26 cellular contexts compared by ENCODE assay signal in genomic region chr6:149089508-149089907, GRCh38.
DNase-seq lines count a peak whose midpoint lies in the region; ATAC-seq and TF ChIP-seq lines count a peak whose summit lies in the region.
"Had no signal": no experiment of that assay in that cellular context is flagged by ENCODE, and none has a peak within 500 bp of the region (broad histone marks: within the 10 kb centered on the region; RNA-seq: fewer than 3 reads in every experiment).

No MANE protein-coding gene starts in this region.

- H3K36me3 ChIP-seq in WERI-Rb-1: no peaks in the 10 kb centered on the region
- H3K36me3 ChIP-seq in hepatocyte (replicated peaks; ENCODE audit: insufficient read depth, low read depth): no peaks in the 10 kb centered on the region
- H3K36me3 ChIP-seq: HAP-1, SJSA1, thyroid gland had no signal

- ATAC-seq in stimulated activated naive CD8-positive, alpha-beta T cell treated with anti-CD3 and anti-CD28 coated beads, Interleukin-15, amount 100 ng/mL, for 72 hours: peak; percentile 42
- ATAC-seq in stimulated activated naive CD8-positive, alpha-beta T cell treated with anti-CD3 and anti-CD28 coated beads, Interleukin-15, Interleukin-2, amounts not matched to agents 100 U/mL and 50 U/mL, for 24 hours: no peak
- ATAC-seq in HG02870 (IDR thresholded peaks at IDR 0.05; ENCODE audit: unreplicated experiment): no peak
- ATAC-seq: naive thymus-derived CD4-positive, alpha-beta T cell; stimulated activated memory B cell treated with anti-CD40 and anti-IgM and Interleukin-4, amounts not matched to agents 10 μg/mL and 1 μg/mL and 100 μg/mL, for 72 hours had no signal

- no peaks in the 10 kb centered on the region for H3K27me3 Mint-ChIP-seq in stimulated activated naive CD8-positive, alpha-beta T cell treated with anti-CD3 and anti-CD28 coated beads, Interleukin-15, amount 100 ng/mL, for 72 hours
- H3K27me3 Mint-ChIP-seq: activated CD4-positive, alpha-beta T cell treated with anti-CD3 and anti-CD28 coated beads, Interleukin-2, amount 10 ng/mL, durations not matched to agents 7 days and 5 days; naive thymus-derived CD4-positive, alpha-beta T cell; stimulated activated memory B cell treated with anti-CD40 and anti-IgM and Interleukin-4, amounts not matched to agents 10 μg/mL and 1 μg/mL and 100 μg/mL, for 72 hours had no signal

- peaks cover 64% of the 10 kb centered on the region for H3K4me1 Mint-ChIP-seq in stimulated activated naive CD8-positive, alpha-beta T cell treated with anti-CD3 and anti-CD28 coated beads, Interleukin-15, amount 100 ng/mL, for 72 hours

- H3K9me3 Mint-ChIP-seq in stimulated activated naive CD8-positive, alpha-beta T cell treated with anti-CD3 and anti-CD28 coated beads, Interleukin-15, amount 100 ng/mL, for 72 hours: peaks cover 0 to 4% of the 10 kb centered on the region in 2 donors
- H3K9me3 Mint-ChIP-seq: naive thymus-derived CD4-positive, alpha-beta T cell; stimulated activated memory B cell treated with anti-CD40 and anti-IgM and Interleukin-4, amounts not matched to agents 10 μg/mL and 1 μg/mL and 100 μg/mL, for 72 hours had no signal

- H4K20me1 ChIP-seq in hepatocyte (ENCODE audit: insufficient read depth, poor library complexity, severe bottlenecking): no peaks in the 10 kb centered on the region

- no peaks in the 10 kb centered on the region for H3K4me1 ChIP-seq in hepatocyte (ENCODE audit: insufficient read depth)
- H3K4me1 ChIP-seq: parathyroid adenoma had no signal

- TF ChIP-seq CTCF in WERI-Rb-1 (IDR thresholded peaks at IDR 0.05; ENCODE audit: low read depth, low read length) (peak; percentile 43), hepatocyte (IDR thresholded peaks at IDR 0.05; ENCODE audit: poor library complexity) (peak; percentile 12)

- WGBS in hepatocyte (ENCODE audit: low lambda C conversion rate, missing lambda C conversion rate): 72% methylated on average over 8 of the region's 8 CpGs

- no peaks in the 10 kb centered on the region for H3K9me2 ChIP-seq in hepatocyte (replicated peaks; ENCODE audit: insufficient read depth)

- no peak overlapping the region for H3K4me3 Mint-ChIP-seq in stimulated activated naive CD8-positive, alpha-beta T cell treated with anti-CD3 and anti-CD28 coated beads, Interleukin-15, amount 100 ng/mL, for 72 hours
- H3K4me3 Mint-ChIP-seq: activated CD4-positive, alpha-beta T cell treated with anti-CD3 and anti-CD28 coated beads, Interleukin-2, amount 10 ng/mL, durations not matched to agents 7 days and 5 days; naive thymus-derived CD4-positive, alpha-beta T cell; stimulated activated memory B cell treated with anti-CD40 and anti-IgM and Interleukin-4, amounts not matched to agents 10 μg/mL and 1 μg/mL and 100 μg/mL, for 72 hours had no signal

- no peak overlapping the region for H3K27ac Mint-ChIP-seq in stimulated activated naive CD8-positive, alpha-beta T cell treated with anti-CD3 and anti-CD28 coated beads, Interleukin-15, amount 100 ng/mL, for 72 hours
- H3K27ac Mint-ChIP-seq: activated CD4-positive, alpha-beta T cell treated with anti-CD3 and anti-CD28 coated beads, Interleukin-2, amount 10 ng/mL, durations not matched to agents 7 days and 5 days; stimulated activated memory B cell treated with anti-CD40 and anti-IgM and Interleukin-4, amounts not matched to agents 10 μg/mL and 1 μg/mL and 100 μg/mL, for 72 hours had no signal

- H3K79me2 ChIP-seq in hepatocyte: no peaks in the 10 kb centered on the region
- H3K79me2 ChIP-seq: parathyroid adenoma had no signal

- no peak overlapping the region for H2AFZ ChIP-seq in hepatocyte
- H2AFZ ChIP-seq: parathyroid adenoma had no signal

- H3K9me3 ChIP-seq in WERI-Rb-1 (ENCODE audit: severe bottlenecking) (no peaks in the 10 kb centered on the region), hepatocyte (ENCODE audit: low read depth) (no peaks in the 10 kb centered on the region)
- H3K9me3 ChIP-seq: HAP-1, SJSA1, thyroid gland had no signal

- DNase-seq in stimulated activated naive CD8-positive, alpha-beta T cell treated with anti-CD3 and anti-CD28 coated beads, Interleukin-15, amount 100 ng/mL, for 72 hours: no peak
- no peak for DNase-seq in stimulated activated naive CD8-positive, alpha-beta T cell treated with anti-CD3 and anti-CD28 coated beads, Interleukin-15, Interleukin-2, amounts not matched to agents 100 U/mL and 50 U/mL, for 24 hours
- no peak for DNase-seq in WERI-Rb-1
- DNase-seq in hepatocyte (ENCODE audit: low spot score): no peak
- DNase-seq in substantia nigra (lab: John Stamatoyannopoulos, UW): no peak
- no peak for DNase-seq in 8988T
- DNase-seq in NOMO-1 treated with dmso at 0.1 percent for 144 hours (lab: John Stamatoyannopoulos, UW; ENCODE audit: unreplicated experiment): no peak
- DNase-seq: activated CD4-positive, alpha-beta T cell treated with anti-CD3 and anti-CD28 coated beads, Interleukin-2, amount 10 ng/mL, durations not matched to agents 7 days and 5 days; activated CD8-positive, alpha-beta memory T cell treated with anti-CD3 and anti-CD28 coated beads, Interleukin-2, amount 50 U/mL, for 4 hours; activated effector memory CD4-positive, alpha-beta T cell treated with anti-CD3 and anti-CD28 coated beads, Interleukin-2, amount 50 U/mL, for 16 hours; caudate nucleus; hypothalamus; kidney; mesendoderm; naive thymus-derived CD4-positive, alpha-beta T cell; NCI-H187 treated with DMSO at 0.1 percent for 48 hours; NCI-H2227 treated with DMSO at 0.1 percent for 48 hours; NCI-H774; OCI-M1; thyroid gland had no signal

- H3K27ac ChIP-seq in WERI-Rb-1 (no peak overlapping the region), hepatocyte (no peak overlapping the region), substantia nigra (ENCODE audit: low read depth, low read length, poor library complexity, severe bottlenecking) (no peak overlapping the region)
- H3K27ac ChIP-seq: KMS-11, parathyroid adenoma, SJSA1 had no signal

- H3K4me2 ChIP-seq in hepatocyte: no peak overlapping the region
- H3K4me2 ChIP-seq: KMS-11 had no signal

- H3K27me3 ChIP-seq in WERI-Rb-1 (ENCODE audit: insufficient read depth, low read depth, severe bottlenecking): no peaks in the 10 kb centered on the region
- H3K27me3 ChIP-seq in hepatocyte: no peaks in the 10 kb centered on the region
- H3K27me3 ChIP-seq: SJSA1, thyroid gland had no signal

- H3K4me3 ChIP-seq in WERI-Rb-1 (ENCODE audit: low read depth, low read length) (no peak overlapping the region), hepatocyte (no peak overlapping the region)
- H3K4me3 ChIP-seq: HAP-1, SJSA1, thyroid gland had no signal
